26 cellular contexts compared by ENCODE assay signal in the genomic region with DNA sequence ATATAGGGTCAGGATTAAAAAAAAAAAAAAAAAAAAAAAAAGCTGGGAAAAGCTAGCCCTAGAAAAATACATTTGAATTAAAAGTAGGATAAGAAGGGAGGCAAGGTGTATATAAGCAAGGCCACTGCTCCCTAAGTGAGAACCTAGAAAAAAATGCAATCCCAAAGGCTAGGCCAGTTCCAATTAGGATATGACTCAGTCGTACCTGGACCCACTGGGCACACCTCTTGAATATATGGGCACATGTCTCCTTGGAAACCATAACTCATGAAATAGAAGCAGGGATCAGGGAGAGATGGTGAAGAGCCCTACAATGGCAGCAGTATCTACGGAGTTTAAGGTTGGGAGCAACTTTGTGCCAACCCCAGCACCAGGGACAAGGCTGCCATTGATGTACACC.
"Had no signal": no experiment of that assay in that cellular context is flagged by ENCODE, and none has a peak within 500 bp of the region (broad histone marks: within the 10 kb centered on the region; RNA-seq: fewer than 3 reads in every experiment).

No MANE protein-coding gene starts in this region.

- H3K27me3 ChIP-seq: adrenal gland, body of pancreas, dorsolateral prefrontal cortex, esophagus squamous epithelium had no signal

- H3K27ac ChIP-seq: adrenal gland, body of pancreas, coronary artery, esophagus squamous epithelium had no signal

- H3K36me3 ChIP-seq: adrenal gland, esophagus squamous epithelium had no signal

- H3K4me1 ChIP-seq: adrenal gland, body of pancreas, esophagus squamous epithelium had no signal

- H3K9me3 ChIP-seq: adrenal gland, body of pancreas, esophagus squamous epithelium had no signal

- H3K4me3 ChIP-seq: adrenal gland, body of pancreas, coronary artery, dorsolateral prefrontal cortex, esophagus squamous epithelium had no signal

- ATAC-seq: activated CD4-positive, alpha-beta T cell treated with anti-CD3 and anti-CD28 coated beads for 36 hours; activated CD8-positive, alpha-beta memory T cell treated with anti-CD3 and anti-CD28 coated beads, Interleukin-2, amount 10 ng/mL, durations not matched to agents 7 days and 5 days; activated CD8-positive, alpha-beta T cell treated with anti-CD3 and anti-CD28 coated beads, Interleukin-2, amount 10 ng/mL, durations not matched to agents 7 days and 5 days; activated naive CD8-positive, alpha-beta T cell treated with anti-CD3 and anti-CD28 coated beads, Interleukin-2, amount 50 U/mL, for 24 hours; body of pancreas had no signal

- DNase-seq: activated CD4-positive, alpha-beta memory T cell treated with anti-CD3 and anti-CD28 coated beads for 36 hours; activated CD4-positive, alpha-beta T cell treated with anti-CD3 and anti-CD28 coated beads for 36 hours; activated CD4-positive, alpha-beta T cell treated with anti-CD3 and anti-CD28 coated beads, Interleukin-2, amount 10 ng/mL, durations not matched to agents 24 days and 14 days; activated CD4-positive, CD25-positive, alpha-beta regulatory T cell; activated CD4-positive, CD25-positive, alpha-beta regulatory T cell treated with anti-CD3 and anti-CD28 coated beads, Interleukin-2, amount 50 U/mL, for 72 hours; activated CD8-positive, alpha-beta memory T cell treated with anti-CD3 and anti-CD28 coated beads, Interleukin-2, amount 10 ng/mL, durations not matched to agents 7 days and 5 days; activated CD8-positive, alpha-beta memory T cell treated with anti-CD3 and anti-CD28 coated beads, Interleukin-2, amount 50 U/mL, for 4 hours; activated CD8-positive, alpha-beta T cell treated with anti-CD3 and anti-CD28 coated beads, Interleukin-2, amount 10 ng/mL, durations not matched to agents 7 days and 5 days; activated effector memory CD4-positive, alpha-beta T cell treated with anti-CD3 and anti-CD28 coated beads, Interleukin-2, amount 50 U/mL, for 16 hours; activated naive CD4-positive, alpha-beta T cell treated with anti-CD3 and anti-CD28 coated beads for 36 hours; activated naive CD8-positive, alpha-beta T cell treated with anti-CD3 and anti-CD28 coated beads for 36 hours; activated naive CD8-positive, alpha-beta T cell treated with anti-CD3 and anti-CD28 coated beads, Interleukin-2, amount 50 U/mL, for 24 hours; activated T-cell treated with anti-CD3 and anti-CD28 coated beads, Interleukin-2, amount 50 U/mL, for 1 hour; activated T-cell treated with anti-CD3 and anti-CD28 coated beads, Interleukin-2, amount 50 U/mL, for 48 hours; adrenal gland; amygdala; aorta; body of pancreas; dorsolateral prefrontal cortex; effector memory CD4-positive, alpha-beta T cell; endodermal cell; erythroblast; esophagus squamous epithelium; head of caudate nucleus; T-helper 2 cell had no signal
